Comparison of ENCODE assay signal across 8 cellular contexts in genomic region chr11:30196400-30197206, GRCh38. TPM values are rescaled to one million over a fixed set of nuclear protein-coding genes. Genes with fewer than 3 reads are reported as not detected.
DNase-seq lines count a peak whose midpoint lies in the region; ATAC-seq and TF ChIP-seq lines count a peak whose summit lies in the region.

No MANE protein-coding gene starts in this region.

- H3K4me3 ChIP-seq in Caco-2 (ENCODE audit: low read depth, low read length): no peak overlapping the region

- H3K9me3 Mint-ChIP-seq in Caco-2 (ENCODE audit: unreplicated experiment): no peaks in the 10 kb centered on the region

- no peaks in the 10 kb centered on the region for H3K4me1 Mint-ChIP-seq in Caco-2 (ENCODE audit: low read depth, unreplicated experiment)

- no peak overlapping the region for H3K4me3 Mint-ChIP-seq in Caco-2 (ENCODE audit: unreplicated experiment)

- H3K4me1 ChIP-seq in Caco-2: no peaks in the 10 kb centered on the region

- H3K27ac Mint-ChIP-seq in Caco-2 (ENCODE audit: unreplicated experiment): no peak overlapping the region

- POLR2A ChIA-PET in Caco-2 (lab: Charles Lee): no interaction called here

- peak; percentile 92 for ATAC-seq in GM19035 (IDR thresholded peaks at IDR 0.05; ENCODE audit: unreplicated experiment)
- ATAC-seq in HG03103 (IDR thresholded peaks at IDR 0.05; ENCODE audit: low read depth, unreplicated experiment): peak; percentile 96

- peak; percentile 65 to 70 for DNase-seq in Caco-2
- peak; percentile 68 for DNase-seq in NCI-H82 treated with DMSO at 0.1 percent for 48 hours (lab: John Stamatoyannopoulos, UW; ENCODE audit: unreplicated experiment)
- peak; percentile 15 for DNase-seq in activated T-helper 9 cell treated with anti-CD3 and anti-CD28 coated beads, Interleukin-2, amount 50 U/mL, for 16 hours (ENCODE audit: low read depth)
- peak; percentile 43 to 87 (median 73) for DNase-seq in head of caudate nucleus
- peak; percentile 85 for DNase-seq in posterior vena cava (ENCODE audit: low spot score)
- DNase-seq in SIG-M5 (lab: John Stamatoyannopoulos, UW): no peak

- peak; percentile 75 to 88 for TF ChIP-seq CTCF in Caco-2 (IDR thresholded peaks at IDR 0.05; ENCODE audit: insufficient read depth in 1 of 2, low read depth in 1 of 2, low read length in 1 of 2, severe bottlenecking in 1 of 2, unreplicated experiment in 1 of 2)

- H3K36me3 Mint-ChIP-seq in Caco-2 (ENCODE audit: insufficient read depth, unreplicated experiment): no peaks in the 10 kb centered on the region

- intact Hi-C loops in Caco-2 (cut with micrococcal nuclease; ENCODE audit: unreplicated experiment) (loop anchor here (1.0 to 5.0 kb wide), 4 partner anchors 65 to 764 kb away; partner anchors contain the start of gene ARL14EP), head of caudate nucleus (cut with DNase I) (no loop called here), posterior vena cava (cut with DNase I) (no loop called here)

- BruUV-seq in Caco-2 (replicated peaks; lab: Mats Ljungman, UMichigan): no TSS peak

- H3K27me3 Mint-ChIP-seq in Caco-2 (ENCODE audit: insufficient read depth, unreplicated experiment): no peaks in the 10 kb centered on the region

- H3K27me3 ChIP-seq in Caco-2 (replicated peaks; ENCODE audit: control insufficient read depth, insufficient read depth, low read length): no peaks in the 10 kb centered on the region

- CTCF ChIA-PET in Caco-2 (lab: Charles Lee): interaction anchor here (0.6 to 1.5 kb wide), 7 partner anchors 35 to 1003 kb away, joined by 3 to 19 read pairs (median 4); no protein-coding TSS in a partner anchor

- H3K9me3 ChIP-seq in Caco-2: peaks cover 5% of the 10 kb centered on the region; the same call in 1 of the 2 replicates

- H3K36me3 ChIP-seq in Caco-2 (ENCODE audit: control insufficient read depth, insufficient read depth, low read length): no peaks in the 10 kb centered on the region

RNA-seq across cellular contexts. Expression of gene FSHB, which starts 34.2 kb away (rescaled TPM):
- total RNA-seq in Caco-2 (2022) (not detected in 2 replicates), posterior vena cava (not detected)
